Comparison of ENCODE assay signal across 9 cellular contexts in genomic region chr11:898540-899190, GRCh38. TPM values are rescaled to one million over a fixed set of nuclear protein-coding genes. Genes with fewer than 3 reads are reported as not detected.
DNase-seq lines count a peak whose midpoint lies in the region; ATAC-seq, FAIRE-seq and TF ChIP-seq lines count a peak whose summit lies in the region.
"Had no signal": no experiment of that assay in that cellular context is flagged by ENCODE, and none has a peak within 500 bp of the region (broad histone marks: within the 10 kb centered on the region; RNA-seq: fewer than 3 reads in every experiment).

No MANE protein-coding gene starts in this region.

- H3K27ac ChIP-seq in K562 (ENCODE audit: extremely low read depth, low read depth, low read length) (no peak overlapping the region), left lung (no peak overlapping the region)
- H3K27ac ChIP-seq: parathyroid adenoma had no signal

- intact Hi-C loops in K562 (cut with micrococcal nuclease) (no loop called here), left lung (cut with DNase I) (no loop called here)

- peak; percentile 82 for ATAC-seq in K562
- ATAC-seq in left lung: peak; percentile 57
- no peak for ATAC-seq in GM19324 (IDR thresholded peaks at IDR 0.05; ENCODE audit: low FRiP score, unreplicated experiment)
- ATAC-seq: stimulated activated memory B cell treated with anti-CD40 and anti-IgM and Interleukin-4, amounts not matched to agents 10 μg/mL and 1 μg/mL and 100 μg/mL, for 72 hours had no signal

- POLR2A ChIA-PET in K562 (lab: Yijun Ruan, JAX): interaction anchor here (1.0 kb wide), 1 partner anchor 105 kb away, joined by 3 read pairs; no protein-coding TSS in a partner anchor

- H4K20me1 ChIP-seq in K562 (replicated peaks; ENCODE audit: control insufficient read depth, insufficient read depth, low read length): no peaks in the 10 kb centered on the region; the same call in 1 of the 2 replicates

- TF ChIP-seq EP300 in K562 (IDR thresholded peaks at IDR 0.05; ENCODE audit: low read length): no peak

- no peaks in the 10 kb centered on the region for H3K9me1 ChIP-seq in K562 (ENCODE audit: control insufficient read depth, insufficient read depth, low read length)

- WGBS in K562 (ENCODE audit: insufficient coverage, low coverage, missing lambda C conversion rate): 87% methylated on average over 20 of the region's 22 CpGs

- no TSS peak for BruUV-seq in K562 (replicated peaks; lab: Mats Ljungman, UMichigan)

- no peaks in the 10 kb centered on the region for H3K9me3 ChIP-seq in K562 (replicated peaks; ENCODE audit: control insufficient read depth, insufficient read depth, low read depth, low read length)
- no peaks in the 10 kb centered on the region for H3K9me3 ChIP-seq in left lung

- H3K36me3 ChIP-seq in K562 (ENCODE audit: control insufficient read depth, insufficient read depth, low read length) (peaks cover 66% of the 10 kb centered on the region), left lung (peaks cover 0 to 58% of the 10 kb centered on the region in 2 donors)

- H3K27me3 ChIP-seq in K562 (ENCODE audit: control insufficient read depth in 2 of 2, insufficient read depth in 2 of 2, low read length in 2 of 2) (no peaks in the 10 kb centered on the region), left lung (no peaks in the 10 kb centered on the region)

- in situ Hi-C loops in G401 (cut with HindIII; ENCODE audit: low sequenced_read_pairs) (no loop called here), K562 (cut with MboI) (no loop called here)

- no peak overlapping the region for H3K4me3 ChIP-seq in K562
- H3K4me3 ChIP-seq in left lung: no peak overlapping the region

- CTCF ChIA-PET in K562 (lab: Yijun Ruan, JAX; ENCODE audit: low intra/inter-chr PET ratio): interaction anchor here (0.7 to 1.0 kb wide), 2 partner anchors 153 kb away, joined by 3 to 5 read pairs; no protein-coding TSS in a partner anchor

- H3K9ac ChIP-seq in K562 (ENCODE audit: insufficient read depth in 1 of 2, low read depth in 2 of 2, low read length in 2 of 2): no peak overlapping the region
- H3K9ac ChIP-seq: parathyroid adenoma had no signal

- TF ChIP-seq RAD21 in K562 (CRISPR knock-in tag; conservative IDR thresholded peaks at IDR 0.05 in 1 of 2, IDR thresholded peaks at IDR 0.05 in 1 of 2): peak; percentile 31 to 55

- TF ChIP-seq POLR2A in K562 (conservative IDR thresholded peaks at IDR 0.05): no peak

- no peak overlapping the region for H3K4me2 ChIP-seq in K562 (ENCODE audit: insufficient read depth, low read length)

- H3K4me1 ChIP-seq in K562 (replicated peaks in 1 of 2; ENCODE audit: control insufficient read depth in 2 of 2, insufficient read depth in 2 of 2, low read length in 2 of 2) (peaks cover 0 to 56% of the 10 kb centered on the region in 2 experiments; a peak in 2 of 5 replicates), left lung (no peaks in the 10 kb centered on the region)
- H3K4me1 ChIP-seq: parathyroid adenoma had no signal

- TF ChIP-seq CTCF in K562 (IDR thresholded peaks at IDR 0.05 in 2 of 3, conservative IDR thresholded peaks at IDR 0.05 in 1 of 3; ENCODE audit: insufficient read depth in 2 of 3, low read depth in 1 of 3, low read length in 3 of 3) (peak; percentile 42 to 57 (median 45); a peak in 5 of 6 replicates), left lung (IDR thresholded peaks at IDR 0.05) (no peak)

- no peak overlapping the region for H2AFZ ChIP-seq in K562 (ENCODE audit: low read depth, low read length)
- H2AFZ ChIP-seq: parathyroid adenoma had no signal

- FAIRE-seq in K562 (lab: Jason Lieb, UNC): peak; percentile 59

- no peaks in the 10 kb centered on the region for H3K79me2 ChIP-seq in K562 (ENCODE audit: control insufficient read depth, insufficient read depth, low read length)
- H3K79me2 ChIP-seq: parathyroid adenoma had no signal

- DNase-seq in G401 (ENCODE audit: low spot score) (peak; percentile 89), K562 (ENCODE audit: extremely low read depth in 1 of 4, low spot score in 3 of 4) (peak in 3 of 4 experiments; percentile 33 to 44 (median 41)), left lung (no peak), NCI-H1105 (lab: John Stamatoyannopoulos, UW) (no peak)
- DNase-seq in activated CD4-positive, CD25-positive, alpha-beta regulatory T cell (lab: John Stamatoyannopoulos, UW): no peak
- DNase-seq: NCI-H2081 treated with DMSO at 0.1 percent for 48 hours had no signal

RNA-seq across cellular contexts. Expression of gene CHID1, which starts 11.9 kb away (rescaled TPM):
- 64.2 and 83.4 TPM in 2 replicates for total RNA-seq in G401 (2014; rRNA removed; shearing (Covaris generic))
- 131 and 294 TPM in 2 replicates for total RNA-seq in K562 (2011; cell fraction: chromatin; rRNA removed; ENCODE audit: low replicate concordance)
- total RNA-seq in K562 (2011; cell fraction: nucleolus; rRNA removed): 219 and 240 TPM in 2 replicates
- 152 and 195 TPM in 2 replicates for total RNA-seq in K562 (2011; cell fraction: nucleoplasm; rRNA removed)
- total RNA-seq in K562 (2014; rRNA removed) (39.8 and 54.6 TPM in 2 replicates), K562 (2014; rRNA removed; fragmentation: Illumina TruSeq; extraction: Trizol) (14.2 and 22.4 TPM in 2 replicates), K562 (2015; rRNA removed; fragmentation: Illumina TruSeq; extraction: Trizol) (35.6 and 35.8 TPM in 2 replicates), K562 (2021) (108 and 114 TPM in 2 replicates), left lung (10 to 100 TPM; 92.7 to 94.2 TPM)
- polyA plus RNA-seq in K562 (2011; rRNA removed) (46.0 and 56.3 TPM in 2 replicates), K562 (2014; fragmentation: Illumina TruSeq; extraction: Trizol) (67.7 and 81.6 TPM in 2 replicates), K562 (2014; fragmentation: Nextera tagmentation; extraction: Ambion mirVana) (10 to 100 TPM; 15.1 to 29.6 TPM), K562 (2014; rRNA removed) (57.8 and 70.5 TPM in 2 replicates)
- polyA plus RNA-seq in K562 (2011; cell fraction: cytosol; rRNA removed): 80.3 and 118 TPM in 2 replicates
- polyA plus RNA-seq in K562 (2011; cell fraction: nucleus; rRNA removed): 57.2 and 75.5 TPM in 2 replicates
- polyA plus RNA-seq in K562 (2012): 82.8 and 102 TPM in 2 replicates
- 48.8 and 59.6 TPM in 2 replicates for polyA minus RNA-seq in K562 (2011; rRNA and poly(A)+ RNA removed)
- 54.2 and 58.6 TPM in 2 replicates for polyA minus RNA-seq in K562 (2011; cell fraction: cytosol; rRNA and poly(A)+ RNA removed)
- 29.0 and 29.1 TPM in 2 replicates for polyA minus RNA-seq in K562 (2011; cell fraction: nucleus; rRNA and poly(A)+ RNA removed)

RNA-seq across cellular contexts. Expression of gene AP2A2, which starts 27.0 kb away (rescaled TPM):
- 47.5 and 57.1 TPM in 2 replicates for total RNA-seq in G401 (2014; rRNA removed; shearing (Covaris generic))
- total RNA-seq in K562 (2011; cell fraction: chromatin; rRNA removed; ENCODE audit: low replicate concordance): 125 and 255 TPM in 2 replicates
- total RNA-seq in K562 (2011; cell fraction: nucleolus; rRNA removed): 84.6 and 90.9 TPM in 2 replicates
- 84.5 and 112 TPM in 2 replicates for total RNA-seq in K562 (2011; cell fraction: nucleoplasm; rRNA removed)
- total RNA-seq in K562 (2014; rRNA removed): 8.1 and 11.0 TPM in 2 replicates
- total RNA-seq in K562 (2014; rRNA removed; fragmentation: Illumina TruSeq; extraction: Trizol): 11.9 and 16.2 TPM in 2 replicates
- total RNA-seq in K562 (2015; rRNA removed; fragmentation: Illumina TruSeq; extraction: Trizol): 19.8 and 22.8 TPM in 2 replicates
- 26.2 and 33.3 TPM in 2 replicates for total RNA-seq in K562 (2021)
- polyA plus RNA-seq in K562 (2011; rRNA removed): 27.7 and 30.6 TPM in 2 replicates
- 20.2 and 29.9 TPM in 2 replicates for polyA plus RNA-seq in K562 (2011; cell fraction: cytosol; rRNA removed)
- 82.5 and 86.1 TPM in 2 replicates for polyA plus RNA-seq in K562 (2011; cell fraction: nucleus; rRNA removed)
- 31.2 and 48.0 TPM in 2 replicates for polyA plus RNA-seq in K562 (2012)
- 29.5 and 41.7 TPM in 2 replicates for polyA plus RNA-seq in K562 (2014; fragmentation: Illumina TruSeq; extraction: Trizol)
- 1 to 10 TPM in 1 of 2 experiments, under 1 TPM in 1; 0.69 to 1.3 TPM for polyA plus RNA-seq in K562 (2014; fragmentation: Nextera tagmentation; extraction: Ambion mirVana)
- polyA plus RNA-seq in K562 (2014; rRNA removed): 15.2 and 16.7 TPM in 2 replicates
- 21.8 and 29.8 TPM in 2 replicates for polyA minus RNA-seq in K562 (2011; rRNA and poly(A)+ RNA removed)
- polyA minus RNA-seq in K562 (2011; cell fraction: cytosol; rRNA and poly(A)+ RNA removed): 76.6 and 78.5 TPM in 2 replicates
- polyA minus RNA-seq in K562 (2011; cell fraction: nucleus; rRNA and poly(A)+ RNA removed): 26.1 and 39.5 TPM in 2 replicates
- 10 to 100 TPM; 97.1 to 98.4 TPM for total RNA-seq in left lung

RNA-seq across cellular contexts. Expression of gene TSPAN4, which starts 56.0 kb away (rescaled TPM):
- total RNA-seq in G401 (2014; rRNA removed; shearing (Covaris generic)): 182 and 224 TPM in 2 replicates
- 19.4 and 74.3 TPM in 2 replicates for total RNA-seq in K562 (2011; cell fraction: chromatin; rRNA removed; ENCODE audit: low replicate concordance)
- 78.6 and 92.9 TPM in 2 replicates for total RNA-seq in K562 (2011; cell fraction: nucleolus; rRNA removed)
- 32.7 and 41.1 TPM in 2 replicates for total RNA-seq in K562 (2011; cell fraction: nucleoplasm; rRNA removed)
- total RNA-seq in K562 (2014; rRNA removed) (23.1 and 40.5 TPM in 2 replicates), K562 (2014; rRNA removed; fragmentation: Illumina TruSeq; extraction: Trizol) (2.3 and 3.8 TPM in 2 replicates), K562 (2015; rRNA removed; fragmentation: Illumina TruSeq; extraction: Trizol) (15.7 and 16.7 TPM in 2 replicates), K562 (2021) (27.6 and 28.3 TPM in 2 replicates), left lung (100 to 1,000 TPM; 129 to 132 TPM)
- polyA plus RNA-seq in K562 (2011; rRNA removed) (21.5 and 42.1 TPM in 2 replicates), K562 (2014; fragmentation: Illumina TruSeq; extraction: Trizol) (5.6 and 19.8 TPM in 2 replicates), K562 (2014; fragmentation: Nextera tagmentation; extraction: Ambion mirVana) (1 to 10 TPM in 1 of 2 experiments, under 1 TPM in 1; 0.07 to 2.4 TPM), K562 (2014; rRNA removed) (31.0 and 33.0 TPM in 2 replicates)
- 46.2 and 103 TPM in 2 replicates for polyA plus RNA-seq in K562 (2011; cell fraction: cytosol; rRNA removed)
- polyA plus RNA-seq in K562 (2011; cell fraction: nucleus; rRNA removed): 108 and 187 TPM in 2 replicates
- polyA plus RNA-seq in K562 (2012): 26.1 and 35.7 TPM in 2 replicates
- polyA minus RNA-seq in K562 (2011; rRNA and poly(A)+ RNA removed): 6.9 and 10.4 TPM in 2 replicates
- polyA minus RNA-seq in K562 (2011; cell fraction: cytosol; rRNA and poly(A)+ RNA removed): 27.9 and 34.5 TPM in 2 replicates
- 18.6 and 21.2 TPM in 2 replicates for polyA minus RNA-seq in K562 (2011; cell fraction: nucleus; rRNA and poly(A)+ RNA removed)

RNA-seq across cellular contexts. Expression of gene POLR2L, which starts 56.3 kb away (rescaled TPM):
- total RNA-seq in G401 (2014; rRNA removed; shearing (Covaris generic)): 139 and 191 TPM in 2 replicates
- total RNA-seq in K562 (2011; cell fraction: chromatin; rRNA removed; ENCODE audit: low replicate concordance): 11.3 and 43.7 TPM in 2 replicates
- 55.9 and 78.4 TPM in 2 replicates for total RNA-seq in K562 (2011; cell fraction: nucleolus; rRNA removed)
- total RNA-seq in K562 (2011; cell fraction: nucleoplasm; rRNA removed): 39.7 and 45.6 TPM in 2 replicates
- 688 and 1,043 TPM in 2 replicates for total RNA-seq in K562 (2014; rRNA removed)
- total RNA-seq in K562 (2014; rRNA removed; fragmentation: Illumina TruSeq; extraction: Trizol): 21.4 and 38.3 TPM in 2 replicates
- 170 and 171 TPM in 2 replicates for total RNA-seq in K562 (2015; rRNA removed; fragmentation: Illumina TruSeq; extraction: Trizol)
- 217 and 237 TPM in 2 replicates for total RNA-seq in K562 (2021)
- 40.7 and 91.6 TPM in 2 replicates for polyA plus RNA-seq in K562 (2011; rRNA removed)
- 76.1 and 201 TPM in 2 replicates for polyA plus RNA-seq in K562 (2011; cell fraction: cytosol; rRNA removed)
- 112 and 200 TPM in 2 replicates for polyA plus RNA-seq in K562 (2011; cell fraction: nucleus; rRNA removed)
- polyA plus RNA-seq in K562 (2012): 226 and 569 TPM in 2 replicates
- 48.1 and 191 TPM in 2 replicates for polyA plus RNA-seq in K562 (2014; fragmentation: Illumina TruSeq; extraction: Trizol)
- 100 to 1,000 TPM in 1 of 2 experiments, 10 to 100 TPM in 1; 97.7 to 108 TPM for polyA plus RNA-seq in K562 (2014; fragmentation: Nextera tagmentation; extraction: Ambion mirVana)
- 350 and 635 TPM in 2 replicates for polyA plus RNA-seq in K562 (2014; rRNA removed)
- polyA minus RNA-seq in K562 (2011; rRNA and poly(A)+ RNA removed): 35.2 and 74.3 TPM in 2 replicates
- 127 and 132 TPM in 2 replicates for polyA minus RNA-seq in K562 (2011; cell fraction: cytosol; rRNA and poly(A)+ RNA removed)
- 29.1 and 33.3 TPM in 2 replicates for polyA minus RNA-seq in K562 (2011; cell fraction: nucleus; rRNA and poly(A)+ RNA removed)
- 100 to 1,000 TPM; 140 to 227 TPM for total RNA-seq in left lung

Comparison
In these comparisons a context has a peak if more than half of its experiments do, and no peak if none do; other contexts are left out.
1. DNase-seq: peak in G401 (single experiment) and K562 (3 of 4); none in left lung (0 of 2), activated CD4-positive, CD25-positive, alpha-beta regulatory T cell (0 of 4) and NCI-H1105 (single experiment).
2. CTCF ChIP-seq: peak in K562 (3 of 3); none in left lung (0 of 2).